In genomic region chr3:181326637-181327223, GRCh38 we compare ENCODE assay signal across 8 cellular contexts.
DNase-seq lines count a peak whose midpoint lies in the region; ATAC-seq and TF ChIP-seq lines count a peak whose summit lies in the region.

No MANE protein-coding gene starts in this region.

- no peaks in the 10 kb centered on the region for H3K4me1 ChIP-seq in lung (ENCODE audit: control insufficient read depth in 2 of 2, insufficient read depth in 2 of 2, low read length in 2 of 2)

- 49 to 51% methylated on average over 3 of the region's 3 CpGs for WGBS in lung, 2 donors

- no peak overlapping the region for H3K4me3 ChIP-seq in lung

- H3K9me3 ChIP-seq in lung (ENCODE audit: control insufficient read depth in 2 of 2, insufficient read depth in 1 of 2, low read length in 1 of 2) = no peaks in the 10 kb centered on the region

- peaks cover 10 to 28% of the 10 kb centered on the region in 2 donors for H3K9me3 Mint-ChIP-seq in effector memory CD8-positive, alpha-beta T cell

- no peaks in the 10 kb centered on the region for H3K36me3 Mint-ChIP-seq in effector memory CD8-positive, alpha-beta T cell (ENCODE audit: insufficient read depth)

- DNase-seq in DMS79 treated with DMSO at 0.1 percent for 48 hours (lab: John Stamatoyannopoulos, UW) = peak; percentile 3
- DNase-seq in DMS79 (lab: John Stamatoyannopoulos, UW) = no peak
- peak; percentile 30 for DNase-seq in NCI-H460 (ENCODE audit: extremely low read depth, low read depth)
- peak; percentile 69 to 70 for DNase-seq in T47D (ENCODE audit: low read depth in 1 of 2, low spot score in 1 of 2)
- DNase-seq in lung (ENCODE audit: low spot score) = no peak
- no peak for DNase-seq in effector memory CD8-positive, alpha-beta T cell
- no peak for DNase-seq in SHP77 treated with DMSO at 0.1 percent for 48 hours (lab: John Stamatoyannopoulos, UW)

- H3K27me3 Mint-ChIP-seq in effector memory CD8-positive, alpha-beta T cell = no peaks in the 10 kb centered on the region

- peak; percentile 67 for ATAC-seq in HG02981 (IDR thresholded peaks at IDR 0.05; ENCODE audit: unreplicated experiment)
- ATAC-seq in lung (ENCODE audit: insufficient read depth, low FRiP score) = peak; percentile 47
- no peak for ATAC-seq in effector memory CD8-positive, alpha-beta T cell (replicated peaks)

- in situ Hi-C loops in T47D (cut with HindIII; ENCODE audit: low pct_unique_long_range_greater_than_20kb, low sequenced_read_pairs) = no loop called here

- no peak overlapping the region for H3K27ac ChIP-seq in lung (ENCODE audit: low read depth in 1 of 2, low read length in 1 of 2)

- no peak overlapping the region for H3K27ac Mint-ChIP-seq in effector memory CD8-positive, alpha-beta T cell

- H3K4me3 Mint-ChIP-seq in effector memory CD8-positive, alpha-beta T cell = no peak overlapping the region

- H3K36me3 ChIP-seq in lung (ENCODE audit: control insufficient read depth in 2 of 2, insufficient read depth in 2 of 2, low read length in 2 of 2) = no peaks in the 10 kb centered on the region

- H3K4me1 Mint-ChIP-seq in effector memory CD8-positive, alpha-beta T cell (ENCODE audit: low read depth in 2 of 2) = no peaks in the 10 kb centered on the region

- H3K27me3 ChIP-seq in lung (ENCODE audit: control insufficient read depth, insufficient read depth) = no peaks in the 10 kb centered on the region

- peak; percentile 3 for TF ChIP-seq CTCF in lung (IDR thresholded peaks at IDR 0.05; ENCODE audit: control extremely low read depth, extremely low read depth)

Comparison
In these comparisons a context has a peak if more than half of its experiments do, and no peak if none do; other contexts are left out.
1. DNase-seq: peak in DMS79 treated with DMSO at 0.1 percent for 48 hours (single experiment), NCI-H460 (single experiment) and T47D (2 of 2); none in DMS79 (single experiment), lung (single experiment), effector memory CD8-positive, alpha-beta T cell (0 of 3) and SHP77 treated with DMSO at 0.1 percent for 48 hours (single experiment).